Comparison of ENCODE assay signal across 24 cellular contexts in the genomic region with DNA sequence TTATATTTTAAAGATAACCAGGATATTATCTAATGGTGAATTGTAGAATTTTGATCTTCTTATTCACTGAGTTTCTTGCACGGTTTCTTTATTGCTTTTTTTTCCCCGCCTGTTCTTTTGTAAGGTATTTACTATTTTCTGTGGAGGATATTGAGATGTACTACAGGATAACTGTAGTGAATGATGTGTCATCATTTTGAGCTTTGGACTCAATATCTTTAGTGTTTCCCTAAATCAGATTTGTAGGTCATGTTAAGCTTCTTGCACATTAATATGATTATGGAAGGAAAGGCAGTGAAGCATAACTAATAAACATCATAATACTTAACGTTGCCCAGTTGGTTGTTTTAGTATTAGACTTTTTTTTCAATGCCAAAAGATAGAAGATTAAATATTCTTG.
"Had no signal": no experiment of that assay in that cellular context is flagged by ENCODE, and none has a peak within 500 bp of the region (broad histone marks: within the 10 kb centered on the region; RNA-seq: fewer than 3 reads in every experiment).

No MANE protein-coding gene starts in this region.

- H3K27me3 ChIP-seq: colonic mucosa, esophagus muscularis mucosa, foreskin keratinocyte, gastroesophageal sphincter, heart left ventricle, hepatocyte, neural progenitor cell, right atrium auricular region, sigmoid colon, spleen, testis, tibial artery had no signal

- H3K9me3 ChIP-seq: colonic mucosa, esophagus muscularis mucosa, gastroesophageal sphincter, prostate gland, sigmoid colon, testis had no signal

- H3K27ac ChIP-seq: colonic mucosa, esophagus muscularis mucosa, foreskin keratinocyte, gastroesophageal sphincter, heart left ventricle, hepatocyte, neural progenitor cell, parathyroid adenoma, prostate gland, right atrium auricular region, sigmoid colon, spleen, testis, tibial artery had no signal

- H3K4me3 ChIP-seq: colonic mucosa, esophagus muscularis mucosa, gastroesophageal sphincter, heart left ventricle, hepatocyte, lung, neural progenitor cell, prostate gland, right atrium auricular region, sigmoid colon, spleen, testis, tibial artery had no signal

- H3K36me3 ChIP-seq: colonic mucosa, prostate gland had no signal

- H3K9ac ChIP-seq: neural progenitor cell, parathyroid adenoma had no signal

- FAIRE-seq: endothelial cell of umbilical vein had no signal

- H3K4me1 ChIP-seq: colonic mucosa, esophagus muscularis mucosa, foreskin keratinocyte, gastroesophageal sphincter, heart left ventricle, neural progenitor cell, parathyroid adenoma, prostate gland, right atrium auricular region, sigmoid colon, testis, tibial artery had no signal

- DNase-seq: colonic mucosa; effector CD8-positive, alpha-beta T cell; endodermal cell; foreskin keratinocyte; heart left ventricle; kidney; sigmoid colon; spleen; stimulated activated CD4-positive, alpha-beta T cell treated with anti-CD3 and anti-CD28 coated beads, Interleukin-4, amount 100 ng/mL, for 4 hours; stimulated activated naive CD8-positive, alpha-beta T cell treated with anti-CD3 and anti-CD28 coated beads, Interleukin-15, Interleukin-2, amounts not matched to agents 100 U/mL and 50 U/mL, for 24 hours; substantia nigra; testis; tibial artery had no signal

- H3K4me2 ChIP-seq: hepatocyte, neural progenitor cell had no signal

- H2AFZ ChIP-seq: hepatocyte, neural progenitor cell, parathyroid adenoma had no signal

- H3K79me2 ChIP-seq: parathyroid adenoma had no signal

- ATAC-seq: foreskin keratinocyte; gastroesophageal sphincter; heart left ventricle; left lobe of liver; stimulated activated memory B cell treated with anti-CD40 and anti-IgM and Interleukin-4, amounts not matched to agents 10 μg/mL and 1 μg/mL and 100 μg/mL, for 72 hours; stimulated activated naive CD8-positive, alpha-beta T cell treated with anti-CD3 and anti-CD28 coated beads, Interleukin-15, Interleukin-2, amounts not matched to agents 100 U/mL and 50 U/mL, for 24 hours had no signal
